ENCODE assay signal across 25 cellular contexts in genomic region chr7:136166521-136166920, GRCh38.
"Had no signal": no experiment of that assay in that cellular context is flagged by ENCODE, and none has a peak within 500 bp of the region (broad histone marks: within the 10 kb centered on the region; RNA-seq: fewer than 3 reads in every experiment).

No MANE protein-coding gene starts in this region.

- H3K4me1 ChIP-seq: pancreas, prostate gland, right atrium auricular region, right lobe of liver, stomach, tibial artery, upper lobe of right lung, uterus had no signal

- H3K27ac ChIP-seq: neutrophil, pancreas, prostate gland, right atrium auricular region, right lobe of liver, sigmoid colon, stomach, thoracic aorta, tibial artery, transverse colon, upper lobe of right lung, uterus had no signal

- ATAC-seq: naive thymus-derived CD8-positive, alpha-beta T cell; natural killer cell treated with Interleukin-12 subunit alpha and Interleukin-12 subunit beta and Interleukin-15 and Interleukin-18, amount 100 ng/mL, for 72 hours; pancreas; right lobe of liver; stimulated activated effector memory CD8-positive, alpha-beta T cell treated with anti-CD3 and anti-CD28 coated beads, Interleukin-12 subunit alpha, Interleukin-12 subunit beta, amount 100 ng/mL, for 72 hours; stimulated activated naive B cell treated with anti-CD40 and anti-IgM and Interleukin-4, amounts not matched to agents 10 μg/mL and 1 μg/mL and 100 μg/mL, for 72 hours; upper lobe of right lung had no signal

- DNase-seq: naive thymus-derived CD8-positive, alpha-beta T cell; nephron progenitor cell; nucleus accumbens; pancreas; retina; right lobe of liver; sigmoid colon; small intestine; stimulated activated CD4-positive, alpha-beta T cell treated with anti-CD3 and anti-CD28 coated beads, Interleukin-15, amount 100 ng/mL, for 24 hours; stimulated activated CD4-positive, alpha-beta T cell treated with anti-CD3 and anti-CD28 coated beads, Interleukin-2, amount 100 ng/mL, for 24 hours; stimulated activated CD4-positive, alpha-beta T cell treated with anti-CD3 and anti-CD28 coated beads, Interleukin-2, amount 100 ng/mL, for 48 hours; stimulated activated CD4-positive, alpha-beta T cell treated with anti-CD3 and anti-CD28 coated beads, Interleukin-4, amount 100 ng/mL, for 24 hours; stimulated activated naive B cell treated with anti-CD40 and anti-IgM and Interleukin-4, amounts not matched to agents 10 μg/mL and 1 μg/mL and 100 μg/mL, for 72 hours; stimulated activated naive CD4-positive, alpha-beta T cell treated with Interleukin-2 at 50 U/mL for 16 hours; stomach; tibial artery; transverse colon; upper lobe of right lung; uterus had no signal

- H3K9me3 ChIP-seq: neutrophil, pancreas, prostate gland, right atrium auricular region, right lobe of liver, sigmoid colon, stomach, thoracic aorta, tibial artery, transverse colon, upper lobe of right lung, uterus had no signal

- FAIRE-seq: pancreas, small intestine had no signal

- H3K27me3 ChIP-seq: neutrophil, pancreas, right atrium auricular region, right lobe of liver, sigmoid colon, stomach, tibial artery, transverse colon, upper lobe of right lung, uterus had no signal

- H3K36me3 ChIP-seq: neutrophil, pancreas, prostate gland, right atrium auricular region, right lobe of liver, sigmoid colon, stomach, thoracic aorta, tibial artery, transverse colon, upper lobe of right lung, uterus had no signal

- H3K4me3 ChIP-seq: pancreas, prostate gland, right atrium auricular region, right lobe of liver, sigmoid colon, stomach, thoracic aorta, tibial artery, transverse colon, upper lobe of right lung, uterus had no signal
